Comparison of ENCODE assay signal across 1 cellular context in the genomic region with DNA sequence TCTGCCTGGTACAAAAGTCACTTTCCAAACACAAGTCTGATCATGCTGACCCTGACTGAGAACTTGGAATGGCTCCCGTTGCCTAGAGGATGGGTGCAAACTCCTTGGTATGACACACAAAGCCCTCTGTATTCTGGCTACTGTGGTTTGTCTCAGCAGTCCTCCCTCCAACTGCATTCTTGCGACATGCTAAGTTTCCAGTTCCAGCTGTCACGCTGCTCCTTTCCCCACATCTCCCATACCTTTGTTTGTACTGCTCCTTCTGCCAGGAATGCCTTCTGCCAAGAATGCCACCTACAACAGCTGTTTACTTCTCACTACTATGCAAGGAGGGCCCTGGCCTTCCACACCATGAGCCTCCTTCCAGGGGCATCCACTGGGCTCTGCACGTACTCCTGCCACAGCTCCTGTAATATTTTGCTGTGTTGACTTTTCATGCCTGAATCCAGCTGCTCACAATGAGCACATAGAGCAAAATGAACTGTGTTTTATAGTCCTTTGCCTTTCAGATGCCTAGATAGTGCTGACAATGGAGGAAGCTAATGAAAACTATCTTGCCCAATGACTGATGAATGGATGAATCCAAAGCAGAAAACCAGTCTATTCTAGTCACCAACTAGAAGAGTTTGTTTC.
TF ChIP-seq lines count a peak whose summit lies in the region.

No MANE protein-coding gene starts in this region.

TF ChIP-seq in SK-N-SH, 30 proteins besides CTCF, POLR2A, EP300 and RAD21 (continued from another document):
- TF ChIP-seq, protein P1, sequence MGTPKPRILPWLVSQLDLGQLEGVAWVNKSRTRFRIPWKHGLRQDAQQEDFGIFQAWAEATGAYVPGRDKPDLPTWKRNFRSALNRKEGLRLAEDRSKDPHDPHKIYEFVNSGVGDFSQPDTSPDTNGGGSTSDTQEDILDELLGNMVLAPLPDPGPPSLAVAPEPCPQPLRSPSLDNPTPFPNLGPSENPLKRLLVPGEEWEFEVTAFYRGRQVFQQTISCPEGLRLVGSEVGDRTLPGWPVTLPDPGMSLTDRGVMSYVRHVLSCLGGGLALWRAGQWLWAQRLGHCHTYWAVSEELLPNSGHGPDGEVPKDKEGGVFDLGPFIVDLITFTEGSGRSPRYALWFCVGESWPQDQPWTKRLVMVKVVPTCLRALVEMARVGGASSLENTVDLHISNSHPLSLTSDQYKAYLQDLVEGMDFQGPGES (IDR thresholded peaks at IDR 0.05; ENCODE audit: low read depth, low read length): no peak
- TF ChIP-seq JUND (IDR thresholded peaks at IDR 0.05) (no peak), FOXJ3 (CRISPR knock-in tag; IDR thresholded peaks at IDR 0.05) (no peak), TAF1 (IDR thresholded peaks at IDR 0.05; ENCODE audit: borderline replicate concordance, low read depth, low read length) (no peak), RXRA (IDR thresholded peaks at IDR 0.05; ENCODE audit: borderline replicate concordance, low read depth) (no peak), TEAD4 (IDR thresholded peaks at IDR 0.05; ENCODE audit: borderline replicate concordance, insufficient read depth) (no peak), EZH2phosphoT487 (IDR thresholded peaks at IDR 0.05; ENCODE audit: borderline replicate concordance, low read depth) (no peak), SMC3 (IDR thresholded peaks at IDR 0.05; ENCODE audit: low read depth, low read length) (no peak), FOSL2 (IDR thresholded peaks at IDR 0.05; ENCODE audit: borderline replicate concordance, low read depth) (no peak), NRF1 (IDR thresholded peaks at IDR 0.05; ENCODE audit: low read depth, low read length) (no peak), MEF2A (IDR thresholded peaks at IDR 0.05; ENCODE audit: borderline replicate concordance, low read depth) (no peak)
- TF ChIP-seq, protein P2, sequence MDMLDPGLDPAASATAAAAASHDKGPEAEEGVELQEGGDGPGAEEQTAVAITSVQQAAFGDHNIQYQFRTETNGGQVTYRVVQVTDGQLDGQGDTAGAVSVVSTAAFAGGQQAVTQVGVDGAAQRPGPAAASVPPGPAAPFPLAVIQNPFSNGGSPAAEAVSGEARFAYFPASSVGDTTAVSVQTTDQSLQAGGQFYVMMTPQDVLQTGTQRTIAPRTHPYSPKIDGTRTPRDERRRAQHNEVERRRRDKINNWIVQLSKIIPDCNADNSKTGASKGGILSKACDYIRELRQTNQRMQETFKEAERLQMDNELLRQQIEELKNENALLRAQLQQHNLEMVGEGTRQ (IDR thresholded peaks at IDR 0.05; ENCODE audit: borderline replicate concordance, low read depth, low read length): no peak
- TF ChIP-seq, protein P3, sequence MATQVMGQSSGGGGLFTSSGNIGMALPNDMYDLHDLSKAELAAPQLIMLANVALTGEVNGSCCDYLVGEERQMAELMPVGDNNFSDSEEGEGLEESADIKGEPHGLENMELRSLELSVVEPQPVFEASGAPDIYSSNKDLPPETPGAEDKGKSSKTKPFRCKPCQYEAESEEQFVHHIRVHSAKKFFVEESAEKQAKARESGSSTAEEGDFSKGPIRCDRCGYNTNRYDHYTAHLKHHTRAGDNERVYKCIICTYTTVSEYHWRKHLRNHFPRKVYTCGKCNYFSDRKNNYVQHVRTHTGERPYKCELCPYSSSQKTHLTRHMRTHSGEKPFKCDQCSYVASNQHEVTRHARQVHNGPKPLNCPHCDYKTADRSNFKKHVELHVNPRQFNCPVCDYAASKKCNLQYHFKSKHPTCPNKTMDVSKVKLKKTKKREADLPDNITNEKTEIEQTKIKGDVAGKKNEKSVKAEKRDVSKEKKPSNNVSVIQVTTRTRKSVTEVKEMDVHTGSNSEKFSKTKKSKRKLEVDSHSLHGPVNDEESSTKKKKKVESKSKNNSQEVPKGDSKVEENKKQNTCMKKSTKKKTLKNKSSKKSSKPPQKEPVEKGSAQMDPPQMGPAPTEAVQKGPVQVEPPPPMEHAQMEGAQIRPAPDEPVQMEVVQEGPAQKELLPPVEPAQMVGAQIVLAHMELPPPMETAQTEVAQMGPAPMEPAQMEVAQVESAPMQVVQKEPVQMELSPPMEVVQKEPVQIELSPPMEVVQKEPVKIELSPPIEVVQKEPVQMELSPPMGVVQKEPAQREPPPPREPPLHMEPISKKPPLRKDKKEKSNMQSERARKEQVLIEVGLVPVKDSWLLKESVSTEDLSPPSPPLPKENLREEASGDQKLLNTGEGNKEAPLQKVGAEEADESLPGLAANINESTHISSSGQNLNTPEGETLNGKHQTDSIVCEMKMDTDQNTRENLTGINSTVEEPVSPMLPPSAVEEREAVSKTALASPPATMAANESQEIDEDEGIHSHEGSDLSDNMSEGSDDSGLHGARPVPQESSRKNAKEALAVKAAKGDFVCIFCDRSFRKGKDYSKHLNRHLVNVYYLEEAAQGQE (IDR thresholded peaks at IDR 0.05; ENCODE audit: low read depth, low read length): no peak
TF ChIP-seq in SK-N-SH: peak in this region for 0.
